22 cellular contexts compared by ENCODE assay signal in genomic region chr17:69593716-69594115, GRCh38.
"Had no signal": no experiment of that assay in that cellular context is flagged by ENCODE, and none has a peak within 500 bp of the region (broad histone marks: within the 10 kb centered on the region; RNA-seq: fewer than 3 reads in every experiment).

No MANE protein-coding gene starts in this region.

- H3K9me3 ChIP-seq: neutrophil, tibial nerve, vagina had no signal

- H3K27ac ChIP-seq: breast epithelium, neutrophil, tibial nerve, vagina had no signal

- H3K27me3 Mint-ChIP-seq: activated naive CD8-positive, alpha-beta T cell treated with anti-CD3 and anti-CD28 coated beads, Interleukin-2, amount 50 U/mL, for 24 hours had no signal

- H3K4me3 Mint-ChIP-seq: activated naive CD8-positive, alpha-beta T cell treated with anti-CD3 and anti-CD28 coated beads, Interleukin-2, amount 50 U/mL, for 24 hours; activated T-helper 17 cell treated with anti-CD3 and anti-CD28 coated beads, Interleukin-2, amount 50 U/mL, for 72 hours; endodermal cell; natural killer cell had no signal

- H3K4me1 ChIP-seq: breast epithelium, tibial nerve, vagina had no signal

- H3K4me1 Mint-ChIP-seq: activated naive CD8-positive, alpha-beta T cell treated with anti-CD3 and anti-CD28 coated beads, Interleukin-2, amount 50 U/mL, for 24 hours; activated T-helper 17 cell treated with anti-CD3 and anti-CD28 coated beads, Interleukin-2, amount 50 U/mL, for 72 hours; endodermal cell; natural killer cell had no signal

- H3K9me3 Mint-ChIP-seq: activated naive CD8-positive, alpha-beta T cell treated with anti-CD3 and anti-CD28 coated beads, Interleukin-2, amount 50 U/mL, for 24 hours; activated T-helper 17 cell treated with anti-CD3 and anti-CD28 coated beads, Interleukin-2, amount 50 U/mL, for 72 hours; natural killer cell had no signal

- FAIRE-seq: small intestine had no signal

- DNase-seq: activated CD4-positive, CD25-positive, alpha-beta regulatory T cell treated with anti-CD3 and anti-CD28 coated beads, Interleukin-2, amount 50 U/mL, for 72 hours; activated naive CD4-positive, alpha-beta T cell treated with Interleukin-2 at 50 U/mL for 16 hours; activated naive CD8-positive, alpha-beta T cell treated with anti-CD3 and anti-CD28 coated beads, Interleukin-2, amount 50 U/mL, for 24 hours; aorta; cerebellar nuclear complex; endodermal cell; hippocampal formation; left ventricle myocardium superior; mesenchymal stem cell; natural killer cell; retina; small intestine; stimulated activated CD4-positive, alpha-beta T cell treated with anti-CD3 and anti-CD28 coated beads, Interleukin-4, amount 100 ng/mL, for 4 hours; stimulated activated CD8-positive, alpha-beta memory T cell treated with anti-CD3 and anti-CD28 coated beads, Interleukin-4, amount 100 ng/mL, for 48 hours; stimulated activated naive CD4-positive, alpha-beta T cell treated with Interleukin-2 at 50 U/mL for 16 hours; substantia nigra; T1000 had no signal

- H3K36me3 Mint-ChIP-seq: natural killer cell had no signal

- ATAC-seq: activated naive CD8-positive, alpha-beta T cell treated with anti-CD3 and anti-CD28 coated beads, Interleukin-2, amount 50 U/mL, for 24 hours; activated T-helper 17 cell treated with anti-CD3 and anti-CD28 coated beads, Interleukin-2, amount 50 U/mL, for 72 hours; left ventricle myocardium superior; natural killer cell had no signal

- H3K4me3 ChIP-seq: breast epithelium, tibial nerve, vagina had no signal

- H3K36me3 ChIP-seq: breast epithelium, neutrophil, tibial nerve, vagina had no signal

- H3K27me3 ChIP-seq: breast epithelium, neutrophil, tibial nerve, vagina had no signal

- H3K27ac Mint-ChIP-seq: activated naive CD8-positive, alpha-beta T cell treated with anti-CD3 and anti-CD28 coated beads, Interleukin-2, amount 50 U/mL, for 24 hours; activated T-helper 17 cell treated with anti-CD3 and anti-CD28 coated beads, Interleukin-2, amount 50 U/mL, for 72 hours; endodermal cell; natural killer cell had no signal
